8 cellular contexts compared by ENCODE assay signal in genomic region chr12:69115099-69115498, GRCh38.
"Had no signal": no experiment of that assay in that cellular context is flagged by ENCODE, and none has a peak within 500 bp of the region (broad histone marks: within the 10 kb centered on the region; RNA-seq: fewer than 3 reads in every experiment).

No MANE protein-coding gene starts in this region.

- FAIRE-seq: G401.6, GM12878, GM12891, GM12892, GM18507, GM19239 had no signal

- H3K4me3 ChIP-seq: GM12878 had no signal

- DNase-seq: GDM1, GF-D8 had no signal
